1 cellular context compared by ENCODE assay signal in the genomic region with DNA sequence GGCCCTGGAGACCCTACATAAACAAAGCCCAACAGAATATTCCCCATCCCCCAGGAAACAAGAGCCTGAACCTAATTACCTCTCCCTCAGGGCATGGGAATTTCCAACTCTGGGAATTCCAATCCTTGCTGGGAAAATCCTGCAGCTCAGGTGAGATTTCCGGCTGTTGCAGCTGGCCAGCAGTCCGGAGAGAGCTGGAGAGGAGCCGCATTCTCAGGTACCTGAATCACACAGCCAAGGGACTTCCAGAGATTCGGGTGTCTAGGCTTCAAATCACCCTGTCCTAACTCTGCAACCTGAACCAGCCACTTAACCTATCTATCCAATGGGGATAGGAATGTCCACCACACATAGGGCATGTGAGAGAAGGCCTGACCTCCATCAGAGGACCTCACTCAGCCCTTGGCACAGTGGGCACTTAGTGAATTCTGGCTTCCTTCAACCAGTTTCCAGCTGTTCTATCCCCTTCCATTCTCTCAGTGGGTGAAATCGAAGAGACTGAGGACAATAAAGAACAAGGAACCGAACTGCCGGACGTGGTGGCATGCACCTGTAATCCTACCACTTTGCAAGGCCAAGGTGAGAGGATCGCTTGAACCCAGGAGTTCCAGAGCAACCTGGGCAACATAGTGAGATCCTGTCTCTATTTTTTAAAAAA.
TF ChIP-seq lines count a peak whose summit lies in the region.

No MANE protein-coding gene starts in this region.

TF ChIP-seq in HepG2, 621 proteins besides CTCF, POLR2A, EP300 and RAD21:
- TF ChIP-seq CBX5 (CRISPR knock-in tag; IDR thresholded peaks at IDR 0.05; ENCODE audit: borderline replicate concordance) (no peak), IRF9 (CRISPR knock-in tag; IDR thresholded peaks at IDR 0.05; ENCODE audit: borderline replicate concordance) (no peak), HNRNPUL1 (IDR thresholded peaks at IDR 0.05; ENCODE audit: low read depth, low read length) (no peak), PPARG (CRISPR knock-in tag; conservative IDR thresholded peaks at IDR 0.05) (no peak), PATZ1 (CRISPR knock-in tag; IDR thresholded peaks at IDR 0.05) (no peak), NFRKB (IDR thresholded peaks at IDR 0.05) (no peak), NFE2L1 (CRISPR knock-in tag; IDR thresholded peaks at IDR 0.05; ENCODE audit: borderline replicate concordance) (no peak), ZNF816 (CRISPR knock-in tag; IDR thresholded peaks at IDR 0.05; ENCODE audit: borderline replicate concordance) (no peak), MED13 (CRISPR knock-in tag; IDR thresholded peaks at IDR 0.05) (no peak)
